Comparison of ENCODE assay signal across 19 cellular contexts in the genomic region with DNA sequence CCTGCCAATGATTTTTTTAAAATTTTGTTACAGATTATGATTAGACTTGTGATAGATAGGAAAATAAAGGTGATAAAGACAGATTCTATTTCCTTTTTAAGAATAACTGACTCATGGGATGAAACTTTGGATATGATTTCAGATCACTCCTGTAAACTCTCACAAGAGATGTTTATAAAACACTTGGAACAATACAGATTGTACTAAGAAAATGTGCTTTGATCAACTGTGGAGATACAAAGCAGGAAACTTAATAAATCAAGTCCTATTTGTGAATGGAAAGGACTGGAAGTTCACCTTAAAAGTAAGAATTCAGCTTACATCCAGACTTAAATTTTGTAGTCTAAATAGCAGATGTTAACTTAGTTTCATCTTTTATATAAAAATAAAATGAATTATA.
"Had no signal": no experiment of that assay in that cellular context is flagged by ENCODE, and none has a peak within 500 bp of the region (broad histone marks: within the 10 kb centered on the region; RNA-seq: fewer than 3 reads in every experiment).

No MANE protein-coding gene starts in this region.

- H3K27ac ChIP-seq: spleen, thoracic aorta had no signal

- DNase-seq: activated B cell treated with CpG ODN at 0.5 μM for 24 hours; activated CD4-positive, alpha-beta memory T cell treated with anti-CD3 and anti-CD28 coated beads for 36 hours; activated CD4-positive, alpha-beta T cell treated with anti-CD3 and anti-CD28 coated beads for 48 hours; activated naive CD4-positive, alpha-beta T cell treated with Interleukin-2 at 50 U/mL for 16 hours; activated naive CD8-positive, alpha-beta T cell treated with anti-CD3 and anti-CD28 coated beads for 36 hours; activated T-cell treated with anti-CD3 and anti-CD28 coated beads, Interleukin-2, amount 50 U/mL, for 48 hours; cortex of kidney; head of caudate nucleus; hypothalamus; mesendoderm; naive B cell; retina; spleen; stimulated activated CD4-positive, alpha-beta T cell treated with anti-CD3 and anti-CD28 coated beads, Interleukin-4, amount 100 ng/mL, for 1 hour; stimulated activated naive CD4-positive, alpha-beta T cell; T1000 had no signal

- H3K27ac Mint-ChIP-seq: activated B cell treated with CpG ODN at 0.5 μM for 24 hours; activated CD4-positive, alpha-beta memory T cell treated with anti-CD3 and anti-CD28 coated beads for 36 hours; activated naive CD8-positive, alpha-beta T cell treated with anti-CD3 and anti-CD28 coated beads for 36 hours; T-helper 1 cell treated with Interleukin-12 subunit alpha and Interleukin-12 subunit beta and Interleukin-4 antibody, amounts not matched to agents 30 μg/mL and 1 μg/mL, for 36 hours had no signal

- H3K36me3 ChIP-seq: spleen, thoracic aorta had no signal

- H3K27me3 ChIP-seq: spleen had no signal

- H3K9me3 Mint-ChIP-seq: activated B cell treated with CpG ODN at 0.5 μM for 24 hours; activated CD4-positive, alpha-beta memory T cell treated with anti-CD3 and anti-CD28 coated beads for 36 hours; activated naive CD8-positive, alpha-beta T cell treated with anti-CD3 and anti-CD28 coated beads for 36 hours; naive B cell; neural crest cell; T-helper 1 cell treated with Interleukin-12 subunit alpha and Interleukin-12 subunit beta and Interleukin-4 antibody, amounts not matched to agents 30 μg/mL and 1 μg/mL, for 36 hours had no signal

- H3K4me3 ChIP-seq: spleen, thoracic aorta had no signal

- H3K9me3 ChIP-seq: spleen, thoracic aorta had no signal

- H3K27me3 Mint-ChIP-seq: activated B cell treated with CpG ODN at 0.5 μM for 24 hours; activated CD4-positive, alpha-beta memory T cell treated with anti-CD3 and anti-CD28 coated beads for 36 hours; activated naive CD8-positive, alpha-beta T cell treated with anti-CD3 and anti-CD28 coated beads for 36 hours; naive B cell had no signal

- H3K4me3 Mint-ChIP-seq: activated B cell treated with CpG ODN at 0.5 μM for 24 hours; activated CD4-positive, alpha-beta memory T cell treated with anti-CD3 and anti-CD28 coated beads for 36 hours; activated naive CD8-positive, alpha-beta T cell treated with anti-CD3 and anti-CD28 coated beads for 36 hours; naive B cell; neural crest cell; T-helper 1 cell treated with Interleukin-12 subunit alpha and Interleukin-12 subunit beta and Interleukin-4 antibody, amounts not matched to agents 30 μg/mL and 1 μg/mL, for 36 hours had no signal
